ENCODE assay signal across 1 cellular context in genomic region chr1:167774710-167775109, GRCh38.
TF ChIP-seq lines count a peak whose summit lies in the region.

No MANE protein-coding gene starts in this region.

TF ChIP-seq in SK-N-SH treated with all-trans-retinoic acid at 6 μM for 48 hours, 23 proteins besides CTCF, POLR2A, EP300 and RAD21 (continued from another document):
- TF ChIP-seq TSHZ2 (CRISPR knock-in tag; IDR thresholded peaks at IDR 0.05), result no peak
- no peak for TF ChIP-seq PATZ1 (CRISPR knock-in tag; IDR thresholded peaks at IDR 0.05; ENCODE audit: borderline replicate concordance)
- TF ChIP-seq CREB5 (CRISPR knock-in tag; IDR thresholded peaks at IDR 0.05; ENCODE audit: low read depth), result no peak
- TF ChIP-seq PPARA (CRISPR knock-in tag; IDR thresholded peaks at IDR 0.05; ENCODE audit: borderline replicate concordance), result no peak
- no peak for TF ChIP-seq ZC3H10 (CRISPR knock-in tag; IDR thresholded peaks at IDR 0.05)
